32 cellular contexts compared by ENCODE assay signal in genomic region chr21:25331286-25331685, GRCh38.
"Had no signal": no experiment of that assay in that cellular context is flagged by ENCODE, and none has a peak within 500 bp of the region (broad histone marks: within the 10 kb centered on the region; RNA-seq: fewer than 3 reads in every experiment).

No MANE protein-coding gene starts in this region.

- H3K4me3 ChIP-seq: body of pancreas, coronary artery, dorsolateral prefrontal cortex, ovary, prostate gland, sigmoid colon, smooth muscle cell, suprapubic skin, tibial artery, upper lobe of right lung had no signal

- FAIRE-seq: kidney had no signal

- H3K36me3 Mint-ChIP-seq: activated naive CD4-positive, alpha-beta T cell treated with anti-CD3 and anti-CD28 coated beads, Interleukin-2, amount 50 U/mL, for 24 hours; naive B cell had no signal

- H3K4me1 ChIP-seq: body of pancreas, prostate gland, sigmoid colon, suprapubic skin, tibial artery, upper lobe of right lung had no signal

- H3K27ac Mint-ChIP-seq: activated CD4-positive, alpha-beta T cell treated with anti-CD3 and anti-CD28 coated beads, Interleukin-2, amount 10 ng/mL, durations not matched to agents 7 days and 5 days; activated CD8-positive, alpha-beta T cell treated with anti-CD3 and anti-CD28 coated beads for 36 hours; activated naive CD4-positive, alpha-beta T cell treated with anti-CD3 and anti-CD28 coated beads, Interleukin-2, amount 50 U/mL, for 24 hours; activated naive CD8-positive, alpha-beta T cell treated with anti-CD3 and anti-CD28 coated beads, Interleukin-2, amount 50 U/mL, for 24 hours; activated T-helper 17 cell treated with anti-CD3 and anti-CD28 coated beads, Interleukin-2, amount 50 U/mL, for 72 hours; stimulated activated naive B cell treated with anti-CD40 and anti-IgM and Interleukin-4, amounts not matched to agents 10 μg/mL and 1 μg/mL and 100 μg/mL, for 72 hours; T-helper 1 cell treated with Interleukin-12 subunit alpha and Interleukin-12 subunit beta and Interleukin-4 antibody, amounts not matched to agents 30 μg/mL and 1 μg/mL, for 36 hours; WTC11 had no signal

- H3K9me3 ChIP-seq: body of pancreas, ovary, prostate gland, sigmoid colon, suprapubic skin, tibial artery, upper lobe of right lung had no signal

- H3K9me3 Mint-ChIP-seq: activated CD4-positive, alpha-beta T cell treated with anti-CD3 and anti-CD28 coated beads, Interleukin-2, amount 10 ng/mL, durations not matched to agents 7 days and 5 days; activated CD8-positive, alpha-beta T cell treated with anti-CD3 and anti-CD28 coated beads for 36 hours; activated naive CD4-positive, alpha-beta T cell treated with anti-CD3 and anti-CD28 coated beads, Interleukin-2, amount 50 U/mL, for 24 hours; activated naive CD8-positive, alpha-beta T cell treated with anti-CD3 and anti-CD28 coated beads, Interleukin-2, amount 50 U/mL, for 24 hours; activated T-helper 17 cell treated with anti-CD3 and anti-CD28 coated beads, Interleukin-2, amount 50 U/mL, for 72 hours; T-helper 1 cell treated with Interleukin-12 subunit alpha and Interleukin-12 subunit beta and Interleukin-4 antibody, amounts not matched to agents 30 μg/mL and 1 μg/mL, for 36 hours had no signal

- H3K27me3 ChIP-seq: body of pancreas, dorsolateral prefrontal cortex, ovary, sigmoid colon, suprapubic skin, tibial artery, upper lobe of right lung had no signal

- H3K27me3 Mint-ChIP-seq: activated CD8-positive, alpha-beta T cell treated with anti-CD3 and anti-CD28 coated beads for 36 hours; activated T-helper 17 cell treated with anti-CD3 and anti-CD28 coated beads, Interleukin-2, amount 50 U/mL, for 72 hours; naive B cell; stimulated activated naive B cell treated with anti-CD40 and anti-IgM and Interleukin-4, amounts not matched to agents 10 μg/mL and 1 μg/mL and 100 μg/mL, for 72 hours had no signal

- H3K36me3 ChIP-seq: ovary, prostate gland, sigmoid colon, suprapubic skin, tibial artery, upper lobe of right lung had no signal

- DNase-seq: activated CD4-positive, alpha-beta T cell treated with anti-CD3 and anti-CD28 coated beads for 1 hour; activated CD4-positive, alpha-beta T cell treated with anti-CD3 and anti-CD28 coated beads, Interleukin-2, amount 10 ng/mL, durations not matched to agents 7 days and 5 days; activated CD8-positive, alpha-beta T cell treated with anti-CD3 and anti-CD28 coated beads for 36 hours; activated naive CD8-positive, alpha-beta T cell treated with anti-CD3 and anti-CD28 coated beads, Interleukin-2, amount 50 U/mL, for 24 hours; activated T-cell treated with anti-CD3 and anti-CD28 coated beads, Interleukin-2, amount 50 U/mL, for 4 hours; anterior cingulate cortex; body of pancreas; dorsolateral prefrontal cortex; effector memory CD4-positive, alpha-beta T cell; erythroblast; head of caudate nucleus; hippocampal formation; kidney; left colon; mammary epithelial cell; naive B cell; ovary; retina; sigmoid colon; stimulated activated CD4-positive, alpha-beta T cell treated with anti-CD3 and anti-CD28 coated beads, Interleukin-1b, Interleukin-23, amount 100 ng/mL, for 48 hours; stimulated activated naive B cell treated with anti-CD40 and anti-IgM and Interleukin-4, amounts not matched to agents 10 μg/mL and 1 μg/mL and 100 μg/mL, for 72 hours; T1000; tibial artery; upper lobe of right lung had no signal

- H3K4me3 Mint-ChIP-seq: activated CD4-positive, alpha-beta T cell treated with anti-CD3 and anti-CD28 coated beads, Interleukin-2, amount 10 ng/mL, durations not matched to agents 7 days and 5 days; activated CD8-positive, alpha-beta T cell treated with anti-CD3 and anti-CD28 coated beads for 36 hours; activated naive CD4-positive, alpha-beta T cell treated with anti-CD3 and anti-CD28 coated beads, Interleukin-2, amount 50 U/mL, for 24 hours; activated naive CD8-positive, alpha-beta T cell treated with anti-CD3 and anti-CD28 coated beads, Interleukin-2, amount 50 U/mL, for 24 hours; activated T-cell treated with anti-CD3 and anti-CD28 coated beads, Interleukin-2, amount 50 U/mL, for 4 hours; activated T-helper 17 cell treated with anti-CD3 and anti-CD28 coated beads, Interleukin-2, amount 50 U/mL, for 72 hours; naive B cell; stimulated activated naive B cell treated with anti-CD40 and anti-IgM and Interleukin-4, amounts not matched to agents 10 μg/mL and 1 μg/mL and 100 μg/mL, for 72 hours; T-helper 1 cell treated with Interleukin-12 subunit alpha and Interleukin-12 subunit beta and Interleukin-4 antibody, amounts not matched to agents 30 μg/mL and 1 μg/mL, for 36 hours; WTC11 had no signal

- H3K4me2 ChIP-seq: smooth muscle cell had no signal

- H3K27ac ChIP-seq: body of pancreas, coronary artery, dorsolateral prefrontal cortex, ovary, prostate gland, sigmoid colon, suprapubic skin, tibial artery, upper lobe of right lung had no signal

- H3K4me1 Mint-ChIP-seq: activated CD4-positive, alpha-beta T cell treated with anti-CD3 and anti-CD28 coated beads, Interleukin-2, amount 10 ng/mL, durations not matched to agents 7 days and 5 days; activated naive CD4-positive, alpha-beta T cell treated with anti-CD3 and anti-CD28 coated beads, Interleukin-2, amount 50 U/mL, for 24 hours; activated naive CD8-positive, alpha-beta T cell treated with anti-CD3 and anti-CD28 coated beads, Interleukin-2, amount 50 U/mL, for 24 hours; activated T-helper 17 cell treated with anti-CD3 and anti-CD28 coated beads, Interleukin-2, amount 50 U/mL, for 72 hours had no signal

- ATAC-seq: activated CD8-positive, alpha-beta T cell treated with anti-CD3 and anti-CD28 coated beads for 36 hours; activated naive CD8-positive, alpha-beta T cell treated with anti-CD3 and anti-CD28 coated beads, Interleukin-2, amount 50 U/mL, for 24 hours; activated T-cell treated with anti-CD3 and anti-CD28 coated beads, Interleukin-2, amount 50 U/mL, for 4 hours; activated T-helper 17 cell treated with anti-CD3 and anti-CD28 coated beads, Interleukin-2, amount 50 U/mL, for 72 hours; body of pancreas; left colon; stimulated activated naive B cell treated with anti-CD40 and anti-IgM and Interleukin-4, amounts not matched to agents 10 μg/mL and 1 μg/mL and 100 μg/mL, for 72 hours; upper lobe of right lung; WTC11 had no signal
